Comparison of ENCODE assay signal across 9 cellular contexts in genomic region chr17:29588017-29588557, GRCh38. TPM values are rescaled to one million over a fixed set of nuclear protein-coding genes. Genes with fewer than 3 reads are reported as not detected.
DNase-seq lines count a peak whose midpoint lies in the region; ATAC-seq, FAIRE-seq and TF ChIP-seq lines count a peak whose summit lies in the region.
"Had no signal": no experiment of that assay in that cellular context is flagged by ENCODE, and none has a peak within 500 bp of the region (broad histone marks: within the 10 kb centered on the region; RNA-seq: fewer than 3 reads in every experiment).

No MANE protein-coding gene starts in this region.

- no peak overlapping the region for H3K27ac ChIP-seq in SJSA1
- peak overlapping the region in 1 of 4 donors; percentile 47 for H3K27ac ChIP-seq in pancreas

- H3K4me3 Mint-ChIP-seq in Calu3 (ENCODE audit: low read depth, unreplicated experiment): peak overlapping the region; percentile 79

- ATAC-seq in pancreas (no peak), GM21786 (IDR thresholded peaks at IDR 0.05; ENCODE audit: unreplicated experiment) (no peak), GM18907 (IDR thresholded peaks at IDR 0.05; ENCODE audit: unreplicated experiment) (no peak)

- H3K36me3 Mint-ChIP-seq in Calu3 (ENCODE audit: insufficient read depth, unreplicated experiment): peaks cover 48% of the 10 kb centered on the region

- DNase-seq in Calu3 (no peak), SJSA1 (ENCODE audit: low read depth in 1 of 2, low spot score in 2 of 2) (no peak), epithelial cell of proximal tubule (ENCODE audit: low read depth) (no peak), pancreas (peak in 2 of 6 donors; percentile 19 to 43), G401 (ENCODE audit: low spot score) (no peak), hippocampal formation (lab: John Stamatoyannopoulos, UW) (no peak)
- DNase-seq: cortex of kidney had no signal

- H3K9me3 Mint-ChIP-seq in Calu3 (ENCODE audit: low read depth, unreplicated experiment): no peaks in the 10 kb centered on the region

- peak overlapping the region; percentile 80 for H3K4me3 ChIP-seq in SJSA1
- H3K4me3 ChIP-seq in epithelial cell of proximal tubule (ENCODE audit: low read depth, low read length): peak overlapping the region; percentile 66
- peak overlapping the region in 3 of 4 donors; percentile 77 to 83 (median 80) for H3K4me3 ChIP-seq in pancreas

- H3K4me1 ChIP-seq in SJSA1 (replicated peaks) (peaks cover 48% of the 10 kb centered on the region), pancreas (peaks cover 15 to 29% (median 20%) of the 10 kb centered on the region in 3 donors)

- H3K27ac Mint-ChIP-seq in Calu3 (ENCODE audit: unreplicated experiment): no peak overlapping the region

- TF ChIP-seq CTCF in Calu3 (IDR thresholded peaks at IDR 0.05; ENCODE audit: unreplicated experiment): no peak
- TF ChIP-seq CTCF in epithelial cell of proximal tubule (conservative IDR thresholded peaks at IDR 0.05; ENCODE audit: low read depth, low read length): no peak
- TF ChIP-seq CTCF in pancreas (IDR thresholded peaks at IDR 0.05): no peak

- FAIRE-seq in pancreas (lab: Jason Lieb, UNC): no peak

- H3K4me1 Mint-ChIP-seq in Calu3 (ENCODE audit: low read depth, unreplicated experiment): peaks cover 41% of the 10 kb centered on the region

- H3K9me3 ChIP-seq in SJSA1 (replicated peaks) (no peaks in the 10 kb centered on the region), pancreas (no peaks in the 10 kb centered on the region)

- H3K27me3 ChIP-seq in SJSA1 (replicated peaks) (no peaks in the 10 kb centered on the region), pancreas (no peaks in the 10 kb centered on the region)

- CTCF ChIA-PET in Calu3 (lab: Charles Lee): interaction anchor here (0.6 kb wide), 1 partner anchor 216 kb away, joined by 3 read pairs; no protein-coding TSS in a partner anchor

- in situ Hi-C loops in G401 (cut with HindIII; ENCODE audit: low sequenced_read_pairs): no loop called here

- WGBS in pancreas, 2 donors: 34 to 44% methylated on average over 8 of the region's 8 CpGs

- H3K27me3 Mint-ChIP-seq in Calu3 (ENCODE audit: unreplicated experiment): no peaks in the 10 kb centered on the region

- BruUV-seq in Calu3 (replicated peaks; lab: Mats Ljungman, UMichigan): no TSS peak

- H3K36me3 ChIP-seq in SJSA1: peaks cover 12% of the 10 kb centered on the region
- no peaks in the 10 kb centered on the region for H3K36me3 ChIP-seq in pancreas

- intact Hi-C loops in Calu3 (cut with micrococcal nuclease; ENCODE audit: unreplicated experiment) (no loop called here), pancreas (cut with DNase I) (no loop called here)

RNA-seq across cellular contexts. Expression of gene GIT1, which starts 1.4 kb away (rescaled TPM):
- total RNA-seq in Calu3 (2022) (46.3 and 47.7 TPM in 2 replicates), epithelial cell of proximal tubule (61.3 and 74.3 TPM in 2 replicates), pancreas (10 to 100 TPM; 15.1 to 24.1 (median 18.0) TPM)
- total RNA-seq in SJSA1 (2014; rRNA removed; shearing (Covaris generic)): 16.8 and 52.6 TPM in 2 replicates
- 10 to 100 TPM; 26.4 to 27.6 TPM for polyA plus RNA-seq in pancreas
- 42.2 and 45.9 TPM in 2 replicates for total RNA-seq in G401 (2014; rRNA removed; shearing (Covaris generic))

RNA-seq across cellular contexts. Expression of gene ANKRD13B, which starts 4.8 kb away (rescaled TPM):
- total RNA-seq in Calu3 (2022) (8.8 TPM in 2 replicates), epithelial cell of proximal tubule (12.9 and 30.7 TPM in 2 replicates), pancreas (1 to 10 TPM; 1.0 to 5.8 (median 2.8) TPM)
- 2.9 and 3.4 TPM in 2 replicates for total RNA-seq in SJSA1 (2014; rRNA removed; shearing (Covaris generic))
- 1 to 10 TPM; 5.0 to 5.8 TPM for polyA plus RNA-seq in pancreas
- total RNA-seq in G401 (2014; rRNA removed; shearing (Covaris generic)): 17.5 and 29.6 TPM in 2 replicates

RNA-seq across cellular contexts. Expression of gene TP53I13, which starts 19.6 kb away (rescaled TPM):
- total RNA-seq in Calu3 (2022): 32.8 and 35.1 TPM in 2 replicates
- total RNA-seq in SJSA1 (2014; rRNA removed; shearing (Covaris generic)): 66.7 and 86.9 TPM in 2 replicates
- 77.6 and 78.8 TPM in 2 replicates for total RNA-seq in epithelial cell of proximal tubule
- 10 to 100 TPM; 16.5 to 45.4 (median 21.5) TPM for total RNA-seq in pancreas
- polyA plus RNA-seq in pancreas: 100 to 1,000 TPM; 120 to 176 TPM
- total RNA-seq in G401 (2014; rRNA removed; shearing (Covaris generic)): 72.2 and 119 TPM in 2 replicates

RNA-seq across cellular contexts. Expression of gene ABHD15, which starts 21.2 kb away (rescaled TPM):
- 12.5 and 12.9 TPM in 2 replicates for total RNA-seq in Calu3 (2022)
- 5.7 and 6.8 TPM in 2 replicates for total RNA-seq in SJSA1 (2014; rRNA removed; shearing (Covaris generic))
- 8.2 and 11.3 TPM in 2 replicates for total RNA-seq in epithelial cell of proximal tubule
- 1 to 10 TPM; 4.6 to 9.6 (median 6.5) TPM for total RNA-seq in pancreas
- 10 to 100 TPM in 1 of 2 donors, 1 to 10 TPM in 1; 3.9 to 10.6 TPM for polyA plus RNA-seq in pancreas
- total RNA-seq in G401 (2014; rRNA removed; shearing (Covaris generic)): 5.2 and 11.1 TPM in 2 replicates

RNA-seq across cellular contexts. Expression of gene CORO6, which starts 34.6 kb away (rescaled TPM):
- total RNA-seq in Calu3 (2022) (0.47 and 0.49 TPM in 2 replicates), epithelial cell of proximal tubule (4.4 and 28.7 TPM in 2 replicates), pancreas (1 to 10 TPM in 1 of 6 donors, under 1 TPM in 5; 0.20 to 1.9 (median 0.53) TPM)
- total RNA-seq in SJSA1 (2014; rRNA removed; shearing (Covaris generic)): 0.45 and 4.2 TPM in 2 replicates
- polyA plus RNA-seq in pancreas: 1 to 10 TPM; 3.7 to 4.4 TPM
- 3.6 and 9.7 TPM in 2 replicates for total RNA-seq in G401 (2014; rRNA removed; shearing (Covaris generic))
